8 cellular contexts compared by ENCODE assay signal in genomic region chr19:39430675-39431593, GRCh38. TPM values are rescaled to one million over a fixed set of nuclear protein-coding genes. Genes with fewer than 3 reads are reported as not detected.
DNase-seq lines count a peak whose midpoint lies in the region; ATAC-seq and TF ChIP-seq lines count a peak whose summit lies in the region.

No MANE protein-coding gene starts in this region.

- H3K36me3 ChIP-seq in CD4-positive, alpha-beta memory T cell (ENCODE audit: insufficient read depth, low read length), result peaks cover 24% of the 10 kb centered on the region
- H3K36me3 ChIP-seq in HCT116 (ENCODE audit: control insufficient read depth in 1 of 2, insufficient read depth in 2 of 2, low read length in 2 of 2) (peaks cover 26 to 34% of the 10 kb centered on the region in 2 experiments; a peak in 3 of 4 replicates), RWPE2 (ENCODE audit: low read depth) (peaks cover 38% of the 10 kb centered on the region), kidney epithelial cell (ENCODE audit: control insufficient read depth, insufficient read depth, low read length) (peaks cover 4% of the 10 kb centered on the region)

- intact Hi-C loops in CD4-positive, alpha-beta memory T cell (cut with micrococcal nuclease), result no loop called here
- intact Hi-C loops in HCT116 (cut with micrococcal nuclease), result loop anchor here (2.0 kb wide), 1 partner anchor 40 kb away; the partner anchor contains the start of genes MED29 and PAF1

- H3K27ac Mint-ChIP-seq in CD4-positive, alpha-beta memory T cell, result peak overlapping the region; percentile 89 to 99 (median 94)
- H3K27ac Mint-ChIP-seq in activated naive CD4-positive, alpha-beta T cell treated with anti-CD3 and anti-CD28 coated beads, Interleukin-2, amount 10 ng/mL, durations not matched to agents 7 days and 5 days, result peak overlapping the region; percentile 86

- POLR2A ChIA-PET in CD4-positive, alpha-beta memory T cell (lab: Charles Lee; ENCODE audit: partially characterized antibody), result interaction anchor here (1.0 to 6.4 kb wide), 6 partner anchors 9 to 39 kb away, joined by 3 to 153 read pairs (median 4); partner anchors contain the start of genes MED29 and SUPT5H
- POLR2A ChIA-PET in HCT116 (lab: Charles Lee), result interaction anchor here (0.7 to 1.4 kb wide), 5 partner anchors 10 to 29 kb away, joined by 3 to 4 read pairs (median 4); no protein-coding TSS in a partner anchor

- H3K27ac ChIP-seq in CD4-positive, alpha-beta memory T cell (ENCODE audit: low read depth, low read length), result peak overlapping the region; percentile 70
- H3K27ac ChIP-seq in HCT116 (ENCODE audit: low read depth, low read length), result peak overlapping the region; percentile 84
- peak overlapping the region; percentile 72 for H3K27ac ChIP-seq in RWPE2 (ENCODE audit: poor library complexity, severe bottlenecking)

- TF ChIP-seq CTCF in HCT116 (IDR thresholded peaks at IDR 0.05 in 2 of 3, conservative IDR thresholded peaks at IDR 0.05 in 1 of 3; ENCODE audit: borderline replicate concordance in 1 of 3, insufficient read depth in 1 of 3, low read depth in 2 of 3, low read length in 2 of 3) (no peak), RWPE2 (IDR thresholded peaks at IDR 0.05; ENCODE audit: poor library complexity, severe bottlenecking) (no peak), kidney epithelial cell (IDR thresholded peaks at IDR 0.05; ENCODE audit: insufficient read depth, low read length, poor library complexity, severe bottlenecking) (no peak)

- H3K9me2 ChIP-seq in HCT116 (ENCODE audit: insufficient read depth), result no peaks in the 10 kb centered on the region

- no peaks in the 10 kb centered on the region for H3K9me3 ChIP-seq in CD4-positive, alpha-beta memory T cell (ENCODE audit: control insufficient read depth in 1 of 2, low read length in 2 of 2)
- no peaks in the 10 kb centered on the region for H3K9me3 ChIP-seq in HCT116 (ENCODE audit: control insufficient read depth in 1 of 2, insufficient read depth in 1 of 2, low read depth in 1 of 2, low read length in 2 of 2)
- no peaks in the 10 kb centered on the region for H3K9me3 ChIP-seq in RWPE2 (ENCODE audit: severe bottlenecking)

- RAD21 ChIA-PET in HCT116 (lab: Charles Lee; ENCODE audit: low non-redundant PET in 1 of 2, low total read pairs in 2 of 2, uncharacterized antibody in 2 of 2, unreplicated experiment in 2 of 2), result no interaction called here

- H3K36me3 Mint-ChIP-seq in CD4-positive, alpha-beta memory T cell, result peaks cover 29 to 49% of the 10 kb centered on the region in 2 donors
- peaks cover 35% of the 10 kb centered on the region for H3K36me3 Mint-ChIP-seq in activated naive CD4-positive, alpha-beta T cell treated with anti-CD3 and anti-CD28 coated beads, Interleukin-2, amount 10 ng/mL, durations not matched to agents 7 days and 5 days

- TF ChIP-seq POLR2A in HCT116 (IDR thresholded peaks at IDR 0.05; ENCODE audit: borderline replicate concordance, extremely low read depth, insufficient read depth, insufficient read length), result no peak

- no peak for TF ChIP-seq RAD21 in HCT116 (IDR thresholded peaks at IDR 0.05; ENCODE audit: low read depth)

- H3K4me3 ChIP-seq in CD4-positive, alpha-beta memory T cell (ENCODE audit: low read length in 2 of 2), result no peak overlapping the region
- peak overlapping the region in 1 of 2 experiments; percentile 2; a peak in 2 of 4 replicates for H3K4me3 ChIP-seq in HCT116 (replicated peaks in 1 of 2; ENCODE audit: low read depth in 1 of 2, low read length in 2 of 2)
- H3K4me3 ChIP-seq in RWPE2 (ENCODE audit: severe bottlenecking), result no peak overlapping the region
- no peak overlapping the region for H3K4me3 ChIP-seq in kidney epithelial cell (ENCODE audit: low read depth, low read length)

- TSS peak; percentile 68 for BruUV-seq in HCT116 (replicated peaks; lab: Mats Ljungman, UMichigan)

- peaks cover 13% of the 10 kb centered on the region; the same call in 1 of the 2 replicates for H4K20me1 ChIP-seq in HCT116 (ENCODE audit: insufficient read depth)

- peak; percentile 71 to 98 (median 82) for DNase-seq in CD4-positive, alpha-beta memory T cell
- DNase-seq in HCT116 (ENCODE audit: low read depth, low spot score) (peak; percentile 97), RWPE2 (ENCODE audit: low spot score) (no peak), kidney epithelial cell (ENCODE audit: low read depth) (peak; percentile 100)
- DNase-seq in activated naive CD4-positive, alpha-beta T cell treated with anti-CD3 and anti-CD28 coated beads, Interleukin-2, amount 10 ng/mL, durations not matched to agents 7 days and 5 days, result peak; percentile 49
- peak; percentile 58 to 68 for DNase-seq in stimulated activated CD8-positive, alpha-beta memory T cell treated with anti-CD3 and anti-CD28 coated beads, Interleukin-15, amount 100 ng/mL, for 48 hours (ENCODE audit: low read depth in 2 of 2)

- H3K4me3 Mint-ChIP-seq in CD4-positive, alpha-beta memory T cell, result peak overlapping the region; percentile 20 to 78 (median 40)
- no peak overlapping the region for H3K4me3 Mint-ChIP-seq in activated naive CD4-positive, alpha-beta T cell treated with anti-CD3 and anti-CD28 coated beads, Interleukin-2, amount 10 ng/mL, durations not matched to agents 7 days and 5 days

- no peak overlapping the region for H2AFZ ChIP-seq in HCT116 (ENCODE audit: low read depth, low read length, poor library complexity, severe bottlenecking)

- H3K4me1 Mint-ChIP-seq in CD4-positive, alpha-beta memory T cell, result peaks cover 24 to 50% (median 37%) of the 10 kb centered on the region in 4 donors
- peaks cover 44% of the 10 kb centered on the region for H3K4me1 Mint-ChIP-seq in activated naive CD4-positive, alpha-beta T cell treated with anti-CD3 and anti-CD28 coated beads, Interleukin-2, amount 10 ng/mL, durations not matched to agents 7 days and 5 days

- H3K27me3 ChIP-seq in CD4-positive, alpha-beta memory T cell (ENCODE audit: insufficient read depth, low read length), result no peaks in the 10 kb centered on the region
- H3K27me3 ChIP-seq in HCT116 (ENCODE audit: insufficient read depth, low read length) (no peaks in the 10 kb centered on the region), RWPE2 (ENCODE audit: insufficient read depth, poor library complexity, severe bottlenecking) (no peaks in the 10 kb centered on the region), kidney epithelial cell (ENCODE audit: control insufficient read depth, insufficient read depth, low read length) (no peaks in the 10 kb centered on the region)

- peaks cover 36% of the 10 kb centered on the region for H3K79me2 ChIP-seq in HCT116 (ENCODE audit: insufficient read depth, low read length)

- peak; percentile 57 for ATAC-seq in HCT116
- peak; percentile 66 for ATAC-seq in RWPE2 (ENCODE audit: low read depth)
- no peak for ATAC-seq in GM21526 (IDR thresholded peaks at IDR 0.05; ENCODE audit: low FRiP score, unreplicated experiment)
- no peak for ATAC-seq in HG03135 (IDR thresholded peaks at IDR 0.05; ENCODE audit: unreplicated experiment)

- H3K4me1 ChIP-seq in CD4-positive, alpha-beta memory T cell (ENCODE audit: insufficient read depth, low read length), result peaks cover 35% of the 10 kb centered on the region
- H3K4me1 ChIP-seq in HCT116 (ENCODE audit: control insufficient read depth in 1 of 2, insufficient read depth in 2 of 2, low read length in 2 of 2) (peaks cover 67 to 74% of the 10 kb centered on the region in 2 experiments), RWPE2 (ENCODE audit: insufficient read depth, poor library complexity, severe bottlenecking) (peaks cover 18% of the 10 kb centered on the region)

- no peaks in the 10 kb centered on the region for H3K27me3 Mint-ChIP-seq in CD4-positive, alpha-beta memory T cell
- peaks cover 3% of the 10 kb centered on the region for H3K27me3 Mint-ChIP-seq in activated naive CD4-positive, alpha-beta T cell treated with anti-CD3 and anti-CD28 coated beads, Interleukin-2, amount 10 ng/mL, durations not matched to agents 7 days and 5 days

- H3K9ac ChIP-seq in HCT116 (ENCODE audit: low read length), result peak overlapping the region; percentile 100

- peak overlapping the region; percentile 92 for H3K4me2 ChIP-seq in HCT116 (ENCODE audit: low read length)

- CTCF ChIA-PET in CD4-positive, alpha-beta memory T cell (lab: Charles Lee; ENCODE audit: partially characterized antibody), result interaction anchor here (0.5 to 1.0 kb wide), 2 partner anchors 9 to 130 kb away, joined by 3 to 4 read pairs; no protein-coding TSS in a partner anchor
- CTCF ChIA-PET in HCT116 (lab: Charles Lee), result interaction anchor here (1.2 kb wide), 1 partner anchor 101 kb away, joined by 3 read pairs; no protein-coding TSS in a partner anchor
- CTCF ChIA-PET in activated naive CD4-positive, alpha-beta T cell treated with anti-CD3 and anti-CD28 coated beads, Interleukin-2, amount 10 ng/mL, durations not matched to agents 7 days and 5 days (lab: Charles Lee), result interaction anchor here (2.0 kb wide), 1 partner anchor 17 kb away, joined by 4 read pairs; no protein-coding TSS in a partner anchor

- peaks cover 0 to under 1% (median 0%) of the 10 kb centered on the region in 8 donors for H3K9me3 Mint-ChIP-seq in CD4-positive, alpha-beta memory T cell
- no peaks in the 10 kb centered on the region for H3K9me3 Mint-ChIP-seq in activated naive CD4-positive, alpha-beta T cell treated with anti-CD3 and anti-CD28 coated beads, Interleukin-2, amount 10 ng/mL, durations not matched to agents 7 days and 5 days

TF ChIP-seq in HCT116, 20 proteins besides CTCF, POLR2A, EP300 and RAD21 (continues in another document):
- TF ChIP-seq SRF (IDR thresholded peaks at IDR 0.05; ENCODE audit: low read depth), result peak; percentile 74; the same call in 1 of the 2 replicates

RNA-seq across cellular contexts. Expression of gene RPS16, which starts 4.8 kb away (rescaled TPM):
- 1,000 to 10,000 TPM; 4,061 to 4,227 TPM for total RNA-seq in CD4-positive, alpha-beta memory T cell
- 1,000 to 10,000 TPM; 1,590 to 2,052 TPM for polyA plus RNA-seq in CD4-positive, alpha-beta memory T cell
- total RNA-seq in HCT116 (2021; ENCODE audit: unreplicated experiment) (3,365 TPM), kidney epithelial cell (1,721 and 2,288 TPM in 2 replicates)
- polyA plus RNA-seq in HCT116 (2012), result 6,021 and 7,325 TPM in 2 replicates

RNA-seq across cellular contexts. Expression of gene SUPT5H, which starts 14.4 kb away (rescaled TPM):
- 100 to 1,000 TPM; 234 to 236 TPM for total RNA-seq in CD4-positive, alpha-beta memory T cell
- 100 to 1,000 TPM in 1 of 2 donors, 10 to 100 TPM in 1; 47.4 to 111 TPM for polyA plus RNA-seq in CD4-positive, alpha-beta memory T cell
- total RNA-seq in HCT116 (2021; ENCODE audit: unreplicated experiment) (120 TPM), kidney epithelial cell (106 and 121 TPM in 2 replicates)
- polyA plus RNA-seq in HCT116 (2012), result 129 and 137 TPM in 2 replicates

RNA-seq across cellular contexts. Expression of gene PLEKHG2, which starts 18.5 kb away (rescaled TPM):
- total RNA-seq in CD4-positive, alpha-beta memory T cell, result 10 to 100 TPM; 12.1 to 17.0 TPM
- polyA plus RNA-seq in CD4-positive, alpha-beta memory T cell, result 1 to 10 TPM; 1.4 to 5.1 TPM
- total RNA-seq in HCT116 (2021; ENCODE audit: unreplicated experiment) (29.0 TPM), kidney epithelial cell (22.8 and 46.9 TPM in 2 replicates)
- polyA plus RNA-seq in HCT116 (2012), result 10.6 and 14.6 TPM in 2 replicates

RNA-seq across cellular contexts. Expression of gene ZFP36, which starts 24.3 kb away (rescaled TPM):
- total RNA-seq in CD4-positive, alpha-beta memory T cell, result 100 to 1,000 TPM; 151 to 152 TPM
- 100 to 1,000 TPM; 164 to 191 TPM for polyA plus RNA-seq in CD4-positive, alpha-beta memory T cell
- total RNA-seq in HCT116 (2021; ENCODE audit: unreplicated experiment), result 131 TPM
- 236 and 274 TPM in 2 replicates for polyA plus RNA-seq in HCT116 (2012)
- 7.5 and 12.4 TPM in 2 replicates for total RNA-seq in kidney epithelial cell

RNA-seq across cellular contexts. Expression of gene MED29, which starts 39.8 kb away (rescaled TPM):
- total RNA-seq in CD4-positive, alpha-beta memory T cell, result 10 to 100 TPM; 43.1 to 51.3 TPM
- polyA plus RNA-seq in CD4-positive, alpha-beta memory T cell, result 10 to 100 TPM; 50.6 to 59.8 TPM
- 32.0 TPM for total RNA-seq in HCT116 (2021; ENCODE audit: unreplicated experiment)
- 21.9 and 22.6 TPM in 2 replicates for polyA plus RNA-seq in HCT116 (2012)
- total RNA-seq in kidney epithelial cell, result 22.8 and 28.6 TPM in 2 replicates

Comparison
In these comparisons a context has a peak if more than half of its experiments do, and no peak if none do; other contexts are left out.
1. ATAC-seq: peak in HCT116 (single experiment) and RWPE2 (single experiment); none in GM21526 (single experiment) and HG03135 (single experiment).
2. Peak in every context shown above with its lines, with median percentiles within 50 percentile points of each other: H3K27ac ChIP-seq.